Comparison of ENCODE assay signal across 7 cellular contexts in genomic region chr3:96351598-96351997, GRCh38.
DNase-seq lines count a peak whose midpoint lies in the region; ATAC-seq, FAIRE-seq and TF ChIP-seq lines count a peak whose summit lies in the region.
"Not testable (repeated sequence)": the region's sequence is repeated elsewhere in the genome, so short reads cannot be mapped to it uniquely, and the experiment has no call there.

No MANE protein-coding gene starts in this region.

- not testable (repeated sequence) for H3K27me3 Mint-ChIP-seq in astrocyte (ENCODE audit: low read depth, unreplicated experiment)

- not testable (repeated sequence) for TF ChIP-seq CTCF in PC-3 (conservative IDR thresholded peaks at IDR 0.05; ENCODE audit: low read depth, low read length); astrocyte (IDR thresholded peaks at IDR 0.05; ENCODE audit: insufficient read depth, low read depth, low read length); epithelial cell of esophagus (IDR thresholded peaks at IDR 0.05; ENCODE audit: insufficient read depth, low read depth, low read length, missing control alignments); pancreas (IDR thresholded peaks at IDR 0.05)

- H3F3A ChIP-seq in PC-3 (ENCODE audit: low read length, unreplicated experiment), result not testable (repeated sequence)

- not testable (repeated sequence) for H3K36me3 Mint-ChIP-seq in astrocyte (ENCODE audit: low read depth, unreplicated experiment)

- not testable (repeated sequence) for H3K9me2 ChIP-seq in PC-3 (replicated peaks; ENCODE audit: low read length)

- peaks cover 17% of the 10 kb centered on the region for H3K4me1 ChIP-seq in PC-3 (ENCODE audit: insufficient read depth, low read length)
- not testable (repeated sequence) for H3K4me1 ChIP-seq in astrocyte (ENCODE audit: insufficient read depth, low read length); pancreas

- H3K36me3 ChIP-seq in PC-3 (ENCODE audit: low read depth, low read length); astrocyte (ENCODE audit: insufficient read depth, low read length); pancreas: not testable (repeated sequence)

- DNase-seq in PC-3, result peak; percentile 55
- peak; percentile 35 for DNase-seq in RKO (ENCODE audit: low spot score)
- DNase-seq in astrocyte (ENCODE audit: low read depth), result peak; percentile 4
- peak; percentile 2 for DNase-seq in epithelial cell of esophagus (ENCODE audit: low read depth)
- DNase-seq in pancreas, result not testable (repeated sequence)

- not testable (repeated sequence) for H3K27ac Mint-ChIP-seq in astrocyte (ENCODE audit: unreplicated experiment)

- H3K9me3 Mint-ChIP-seq in astrocyte (ENCODE audit: unreplicated experiment), result not testable (repeated sequence)

- CTCF ChIA-PET in PC-3 (lab: Charles Lee), result not testable (repeated sequence)

- intact Hi-C loops in PC-3 (cut with micrococcal nuclease); pancreas (cut with DNase I): not testable (repeated sequence)

- not testable (repeated sequence) for H3K4me3 ChIP-seq in PC-3 (ENCODE audit: low read length); astrocyte (ENCODE audit: insufficient read depth, low read depth, low read length); epithelial cell of esophagus (ENCODE audit: low read length); pancreas

- not testable (repeated sequence) for FAIRE-seq in astrocyte (lab: Jason Lieb, UNC)
- FAIRE-seq in colon (lab: Jason Lieb, UNC) (peak; percentile 33), endometrium (lab: Jason Lieb, UNC) (peak; percentile 57), pancreas (lab: Jason Lieb, UNC) (peak; percentile 82)

- not testable (repeated sequence) for H3K27me3 ChIP-seq in PC-3 (ENCODE audit: low read length); astrocyte (ENCODE audit: insufficient read depth, low read length); pancreas

- not testable (repeated sequence) for H4K20me1 ChIP-seq in PC-3 (ENCODE audit: low read length); astrocyte (ENCODE audit: insufficient read depth, low read length)

- not testable (repeated sequence) for H3K79me2 ChIP-seq in PC-3 (ENCODE audit: low read length); astrocyte (ENCODE audit: insufficient read depth, low read length)

- POLR2A ChIA-PET in PC-3 (lab: Charles Lee; ENCODE audit: unreplicated experiment), result not testable (repeated sequence)

- not testable (repeated sequence) for H3K9me3 ChIP-seq in PC-3 (ENCODE audit: low read length); astrocyte (ENCODE audit: insufficient read depth, low read depth, low read length); pancreas

- not testable (repeated sequence) for BruUV-seq in PC-3 (replicated peaks; lab: Mats Ljungman, UMichigan)

- H3K4me3 Mint-ChIP-seq in astrocyte (ENCODE audit: unreplicated experiment), result not testable (repeated sequence)

- not testable (repeated sequence) for H3K4me2 ChIP-seq in PC-3 (ENCODE audit: low read length); astrocyte (ENCODE audit: low read length)

- peak; percentile 50 for ATAC-seq in PC-3
- ATAC-seq in pancreas, result not testable (repeated sequence)

- not testable (repeated sequence) for H2AFZ ChIP-seq in PC-3 (ENCODE audit: low read length); astrocyte (ENCODE audit: low read depth, low read length)

- not testable (repeated sequence) for H3K9ac ChIP-seq in PC-3 (ENCODE audit: low read length); astrocyte (ENCODE audit: low read length)

- H3K4me1 Mint-ChIP-seq in astrocyte (ENCODE audit: low read depth, unreplicated experiment), result not testable (repeated sequence)

- not testable (repeated sequence) for H3K27ac ChIP-seq in PC-3 (ENCODE audit: low read length); astrocyte (ENCODE audit: low read depth, low read length); pancreas
